In the genomic region with DNA sequence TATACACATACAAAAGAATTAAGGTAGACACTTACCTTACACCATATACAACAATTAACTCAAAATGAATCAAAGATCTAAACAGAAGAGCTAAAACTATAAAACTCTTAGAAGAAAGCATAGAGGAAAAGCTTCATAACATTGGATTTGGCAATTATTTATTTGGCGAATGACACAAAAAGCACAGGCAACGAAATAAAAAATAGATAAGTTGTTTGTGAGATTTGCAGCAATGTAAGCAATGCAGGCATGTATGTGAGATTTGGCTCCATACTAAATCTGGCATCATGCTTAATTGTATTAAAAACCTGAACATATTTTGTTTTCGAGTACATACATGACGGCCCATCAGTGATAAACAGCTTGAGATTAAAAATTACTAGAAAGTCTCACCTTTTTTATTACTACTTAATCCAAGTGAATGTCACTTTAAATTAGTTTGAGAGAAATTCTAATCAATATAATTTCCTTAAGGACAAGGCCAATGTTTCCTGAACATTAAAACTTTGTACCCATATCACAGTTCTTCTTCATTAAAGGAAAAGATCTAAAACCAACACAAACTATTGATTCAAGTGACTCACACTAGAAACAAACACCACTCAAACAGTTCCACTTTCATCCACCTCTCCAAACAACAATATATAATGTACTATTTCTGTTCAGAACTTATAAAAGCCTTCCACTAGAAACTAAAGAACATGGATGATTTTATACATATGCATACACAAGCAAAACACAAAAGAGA, we compare ENCODE assay signal across 1 cellular context.
A peak's percentile ranks its signal among the peaks of the same experiment; 100 is the strongest.
TF ChIP-seq lines count a peak whose summit lies in the region.

No MANE protein-coding gene starts in this region.

TF ChIP-seq in HepG2, 621 proteins besides CTCF, POLR2A, EP300 and RAD21 (continued from another document and continues in another):
- no peak for TF ChIP-seq ZSCAN22 (CRISPR knock-in tag; IDR thresholded peaks at IDR 0.05)
- TF ChIP-seq TBX3 (IDR thresholded peaks at IDR 0.05; ENCODE audit: borderline replicate concordance): 0 out of 2 replicates have a peak, but pooled peaks have one; percentile 19
- peak; percentile 73; the same call in 1 of the 2 replicates for TF ChIP-seq FOSL1 (CRISPR knock-in tag; IDR thresholded peaks at IDR 0.05; ENCODE audit: borderline replicate concordance)
- TF ChIP-seq, protein P1, sequence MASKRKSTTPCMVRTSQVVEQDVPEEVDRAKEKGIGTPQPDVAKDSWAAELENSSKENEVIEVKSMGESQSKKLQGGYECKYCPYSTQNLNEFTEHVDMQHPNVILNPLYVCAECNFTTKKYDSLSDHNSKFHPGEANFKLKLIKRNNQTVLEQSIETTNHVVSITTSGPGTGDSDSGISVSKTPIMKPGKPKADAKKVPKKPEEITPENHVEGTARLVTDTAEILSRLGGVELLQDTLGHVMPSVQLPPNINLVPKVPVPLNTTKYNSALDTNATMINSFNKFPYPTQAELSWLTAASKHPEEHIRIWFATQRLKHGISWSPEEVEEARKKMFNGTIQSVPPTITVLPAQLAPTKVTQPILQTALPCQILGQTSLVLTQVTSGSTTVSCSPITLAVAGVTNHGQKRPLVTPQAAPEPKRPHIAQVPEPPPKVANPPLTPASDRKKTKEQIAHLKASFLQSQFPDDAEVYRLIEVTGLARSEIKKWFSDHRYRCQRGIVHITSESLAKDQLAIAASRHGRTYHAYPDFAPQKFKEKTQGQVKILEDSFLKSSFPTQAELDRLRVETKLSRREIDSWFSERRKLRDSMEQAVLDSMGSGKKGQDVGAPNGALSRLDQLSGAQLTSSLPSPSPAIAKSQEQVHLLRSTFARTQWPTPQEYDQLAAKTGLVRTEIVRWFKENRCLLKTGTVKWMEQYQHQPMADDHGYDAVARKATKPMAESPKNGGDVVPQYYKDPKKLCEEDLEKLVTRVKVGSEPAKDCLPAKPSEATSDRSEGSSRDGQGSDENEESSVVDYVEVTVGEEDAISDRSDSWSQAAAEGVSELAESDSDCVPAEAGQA (IDR thresholded peaks at IDR 0.05; ENCODE audit: low read depth): no peak
- TF ChIP-seq, protein P1 (CRISPR knock-in tag; IDR thresholded peaks at IDR 0.05; ENCODE audit: borderline replicate concordance): no peak
- TF ChIP-seq ZNF354B (CRISPR knock-in tag; IDR thresholded peaks at IDR 0.05): no peak
- TF ChIP-seq XRCC5 (optimal IDR thresholded peaks at IDR 0.05; ENCODE audit: low read length): no peak
- no peak for TF ChIP-seq MAF1 (CRISPR knock-in tag; IDR thresholded peaks at IDR 0.05; ENCODE audit: borderline replicate concordance)
- TF ChIP-seq ARNT (IDR thresholded peaks at IDR 0.05): no peak
- TF ChIP-seq, protein P2, sequence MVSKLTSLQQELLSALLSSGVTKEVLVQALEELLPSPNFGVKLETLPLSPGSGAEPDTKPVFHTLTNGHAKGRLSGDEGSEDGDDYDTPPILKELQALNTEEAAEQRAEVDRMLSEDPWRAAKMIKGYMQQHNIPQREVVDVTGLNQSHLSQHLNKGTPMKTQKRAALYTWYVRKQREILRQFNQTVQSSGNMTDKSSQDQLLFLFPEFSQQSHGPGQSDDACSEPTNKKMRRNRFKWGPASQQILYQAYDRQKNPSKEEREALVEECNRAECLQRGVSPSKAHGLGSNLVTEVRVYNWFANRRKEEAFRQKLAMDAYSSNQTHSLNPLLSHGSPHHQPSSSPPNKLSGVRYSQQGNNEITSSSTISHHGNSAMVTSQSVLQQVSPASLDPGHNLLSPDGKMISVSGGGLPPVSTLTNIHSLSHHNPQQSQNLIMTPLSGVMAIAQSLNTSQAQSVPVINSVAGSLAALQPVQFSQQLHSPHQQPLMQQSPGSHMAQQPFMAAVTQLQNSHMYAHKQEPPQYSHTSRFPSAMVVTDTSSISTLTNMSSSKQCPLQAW (CRISPR knock-in tag; IDR thresholded peaks at IDR 0.05): no peak
- TF ChIP-seq KMT2B (CRISPR knock-in tag; IDR thresholded peaks at IDR 0.05): no peak
- TF ChIP-seq, protein P3, sequence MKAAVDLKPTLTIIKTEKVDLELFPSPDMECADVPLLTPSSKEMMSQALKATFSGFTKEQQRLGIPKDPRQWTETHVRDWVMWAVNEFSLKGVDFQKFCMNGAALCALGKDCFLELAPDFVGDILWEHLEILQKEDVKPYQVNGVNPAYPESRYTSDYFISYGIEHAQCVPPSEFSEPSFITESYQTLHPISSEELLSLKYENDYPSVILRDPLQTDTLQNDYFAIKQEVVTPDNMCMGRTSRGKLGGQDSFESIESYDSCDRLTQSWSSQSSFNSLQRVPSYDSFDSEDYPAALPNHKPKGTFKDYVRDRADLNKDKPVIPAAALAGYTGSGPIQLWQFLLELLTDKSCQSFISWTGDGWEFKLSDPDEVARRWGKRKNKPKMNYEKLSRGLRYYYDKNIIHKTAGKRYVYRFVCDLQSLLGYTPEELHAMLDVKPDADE (CRISPR knock-in tag; IDR thresholded peaks at IDR 0.05): no peak
- TF ChIP-seq U2AF2 (IDR thresholded peaks at IDR 0.05; ENCODE audit: low read depth, low read length): no peak
- TF ChIP-seq GABPB1 (CRISPR knock-in tag; IDR thresholded peaks at IDR 0.05): no peak
- TF ChIP-seq ZNF772 (CRISPR knock-in tag; IDR thresholded peaks at IDR 0.05): no peak
- no peak for TF ChIP-seq AGO2 (optimal IDR thresholded peaks at IDR 0.05; ENCODE audit: low read depth, low read length)
- TF ChIP-seq ZNF234 (CRISPR knock-in tag; conservative IDR thresholded peaks at IDR 0.05): no peak
- peak; percentile 58; the same call in 1 of the 2 replicates for TF ChIP-seq RARA (CRISPR knock-in tag; IDR thresholded peaks at IDR 0.05)
- TF ChIP-seq, protein P4, sequence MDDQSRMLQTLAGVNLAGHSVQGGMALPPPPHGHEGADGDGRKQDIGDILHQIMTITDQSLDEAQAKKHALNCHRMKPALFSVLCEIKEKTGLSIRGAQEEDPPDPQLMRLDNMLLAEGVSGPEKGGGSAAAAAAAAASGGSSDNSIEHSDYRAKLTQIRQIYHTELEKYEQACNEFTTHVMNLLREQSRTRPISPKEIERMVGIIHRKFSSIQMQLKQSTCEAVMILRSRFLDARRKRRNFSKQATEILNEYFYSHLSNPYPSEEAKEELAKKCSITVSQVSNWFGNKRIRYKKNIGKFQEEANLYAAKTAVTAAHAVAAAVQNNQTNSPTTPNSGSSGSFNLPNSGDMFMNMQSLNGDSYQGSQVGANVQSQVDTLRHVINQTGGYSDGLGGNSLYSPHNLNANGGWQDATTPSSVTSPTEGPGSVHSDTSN (CRISPR knock-in tag; IDR thresholded peaks at IDR 0.05; ENCODE audit: borderline replicate concordance): no peak
- TF ChIP-seq ZNF747 (CRISPR knock-in tag; IDR thresholded peaks at IDR 0.05; ENCODE audit: borderline replicate concordance): no peak
- no peak for TF ChIP-seq ESRRA (CRISPR knock-in tag; IDR thresholded peaks at IDR 0.05; ENCODE audit: low read depth)
- TF ChIP-seq MIXL1 (CRISPR knock-in tag; IDR thresholded peaks at IDR 0.05): peak; percentile 51; the same call in 1 of the 2 replicates
- no peak for TF ChIP-seq SRSF4 (IDR thresholded peaks at IDR 0.05; ENCODE audit: low read depth, low read length, poor library complexity, severe bottlenecking)
- TF ChIP-seq ZNF557 (CRISPR knock-in tag; IDR thresholded peaks at IDR 0.05): no peak
- TF ChIP-seq, protein P5, sequence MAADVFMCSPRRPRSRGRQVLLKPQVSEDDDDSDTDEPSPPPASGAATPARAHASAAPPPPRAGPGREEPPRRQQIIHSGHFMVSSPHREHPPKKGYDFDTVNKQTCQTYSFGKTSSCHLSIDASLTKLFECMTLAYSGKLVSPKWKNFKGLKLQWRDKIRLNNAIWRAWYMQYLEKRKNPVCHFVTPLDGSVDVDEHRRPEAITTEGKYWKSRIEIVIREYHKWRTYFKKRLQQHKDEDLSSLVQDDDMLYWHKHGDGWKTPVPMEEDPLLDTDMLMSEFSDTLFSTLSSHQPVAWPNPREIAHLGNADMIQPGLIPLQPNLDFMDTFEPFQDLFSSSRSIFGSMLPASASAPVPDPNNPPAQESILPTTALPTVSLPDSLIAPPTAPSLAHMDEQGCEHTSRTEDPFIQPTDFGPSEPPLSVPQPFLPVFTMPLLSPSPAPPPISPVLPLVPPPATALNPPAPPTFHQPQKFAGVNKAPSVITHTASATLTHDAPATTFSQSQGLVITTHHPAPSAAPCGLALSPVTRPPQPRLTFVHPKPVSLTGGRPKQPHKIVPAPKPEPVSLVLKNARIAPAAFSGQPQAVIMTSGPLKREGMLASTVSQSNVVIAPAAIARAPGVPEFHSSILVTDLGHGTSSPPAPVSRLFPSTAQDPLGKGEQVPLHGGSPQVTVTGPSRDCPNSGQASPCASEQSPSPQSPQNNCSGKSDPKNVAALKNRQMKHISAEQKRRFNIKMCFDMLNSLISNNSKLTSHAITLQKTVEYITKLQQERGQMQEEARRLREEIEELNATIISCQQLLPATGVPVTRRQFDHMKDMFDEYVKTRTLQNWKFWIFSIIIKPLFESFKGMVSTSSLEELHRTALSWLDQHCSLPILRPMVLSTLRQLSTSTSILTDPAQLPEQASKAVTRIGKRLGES (CRISPR knock-in tag; IDR thresholded peaks at IDR 0.05; ENCODE audit: borderline replicate concordance): no peak
- TF ChIP-seq SATB2 (CRISPR knock-in tag; IDR thresholded peaks at IDR 0.05): no peak
- TF ChIP-seq, protein P6, sequence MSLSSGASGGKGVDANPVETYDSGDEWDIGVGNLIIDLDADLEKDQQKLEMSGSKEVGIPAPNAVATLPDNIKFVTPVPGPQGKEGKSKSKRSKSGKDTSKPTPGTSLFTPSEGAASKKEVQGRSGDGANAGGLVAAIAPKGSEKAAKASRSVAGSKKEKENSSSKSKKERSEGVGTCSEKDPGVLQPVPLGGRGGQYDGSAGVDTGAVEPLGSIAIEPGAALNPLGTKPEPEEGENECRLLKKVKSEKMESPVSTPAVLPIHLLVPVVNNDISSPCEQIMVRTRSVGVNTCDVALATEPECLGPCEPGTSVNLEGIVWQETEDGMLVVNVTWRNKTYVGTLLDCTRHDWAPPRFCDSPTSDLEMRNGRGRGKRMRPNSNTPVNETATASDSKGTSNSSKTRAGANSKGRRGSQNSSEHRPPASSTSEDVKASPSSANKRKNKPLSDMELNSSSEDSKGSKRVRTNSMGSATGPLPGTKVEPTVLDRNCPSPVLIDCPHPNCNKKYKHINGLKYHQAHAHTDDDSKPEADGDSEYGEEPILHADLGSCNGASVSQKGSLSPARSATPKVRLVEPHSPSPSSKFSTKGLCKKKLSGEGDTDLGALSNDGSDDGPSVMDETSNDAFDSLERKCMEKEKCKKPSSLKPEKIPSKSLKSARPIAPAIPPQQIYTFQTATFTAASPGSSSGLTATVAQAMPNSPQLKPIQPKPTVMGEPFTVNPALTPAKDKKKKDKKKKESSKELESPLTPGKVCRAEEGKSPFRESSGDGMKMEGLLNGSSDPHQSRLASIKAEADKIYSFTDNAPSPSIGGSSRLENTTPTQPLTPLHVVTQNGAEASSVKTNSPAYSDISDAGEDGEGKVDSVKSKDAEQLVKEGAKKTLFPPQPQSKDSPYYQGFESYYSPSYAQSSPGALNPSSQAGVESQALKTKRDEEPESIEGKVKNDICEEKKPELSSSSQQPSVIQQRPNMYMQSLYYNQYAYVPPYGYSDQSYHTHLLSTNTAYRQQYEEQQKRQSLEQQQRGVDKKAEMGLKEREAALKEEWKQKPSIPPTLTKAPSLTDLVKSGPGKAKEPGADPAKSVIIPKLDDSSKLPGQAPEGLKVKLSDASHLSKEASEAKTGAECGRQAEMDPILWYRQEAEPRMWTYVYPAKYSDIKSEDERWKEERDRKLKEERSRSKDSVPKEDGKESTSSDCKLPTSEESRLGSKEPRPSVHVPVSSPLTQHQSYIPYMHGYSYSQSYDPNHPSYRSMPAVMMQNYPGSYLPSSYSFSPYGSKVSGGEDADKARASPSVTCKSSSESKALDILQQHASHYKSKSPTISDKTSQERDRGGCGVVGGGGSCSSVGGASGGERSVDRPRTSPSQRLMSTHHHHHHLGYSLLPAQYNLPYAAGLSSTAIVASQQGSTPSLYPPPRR (CRISPR knock-in tag; IDR thresholded peaks at IDR 0.05; ENCODE audit: borderline replicate concordance): no peak
- TF ChIP-seq ZNF468 (CRISPR knock-in tag; IDR thresholded peaks at IDR 0.05): no peak
- TF ChIP-seq KLF12 (CRISPR knock-in tag; IDR thresholded peaks at IDR 0.05; ENCODE audit: borderline replicate concordance): no peak
- TF ChIP-seq ELF3 (CRISPR knock-in tag; IDR thresholded peaks at IDR 0.05): 0 out of 2 replicates have a peak, but pooled peaks have one; percentile 54
- no peak for TF ChIP-seq NR2F2 (IDR thresholded peaks at IDR 0.05; ENCODE audit: borderline replicate concordance, low read depth)
- no peak for TF ChIP-seq ERF (CRISPR knock-in tag; IDR thresholded peaks at IDR 0.05)
- peak; percentile 60; the same call in 1 of the 2 replicates for TF ChIP-seq TCF7 (IDR thresholded peaks at IDR 0.05; ENCODE audit: low read depth)
- no peak for TF ChIP-seq THYN1 (CRISPR knock-in tag; IDR thresholded peaks at IDR 0.05; ENCODE audit: borderline replicate concordance, low read depth)
- no peak for TF ChIP-seq HCFC1 (IDR thresholded peaks at IDR 0.05; ENCODE audit: low read depth, low read length)
- TF ChIP-seq HNF4A (CRISPR knock-in tag; IDR thresholded peaks at IDR 0.05): no peak
- TF ChIP-seq SKI (IDR thresholded peaks at IDR 0.05; ENCODE audit: partially characterized antibody): no peak
- no peak for TF ChIP-seq SP4 (CRISPR knock-in tag; IDR thresholded peaks at IDR 0.05)
- peak; percentile 24; the same call in 1 of the 2 replicates for TF ChIP-seq RXRB (CRISPR knock-in tag; IDR thresholded peaks at IDR 0.05; ENCODE audit: borderline replicate concordance)
- TF ChIP-seq CREM (IDR thresholded peaks at IDR 0.05): peak; percentile 30; the same call in 1 of the 2 replicates
- no peak for TF ChIP-seq CREM (CRISPR knock-in tag; IDR thresholded peaks at IDR 0.05)
- TF ChIP-seq, protein P7, sequence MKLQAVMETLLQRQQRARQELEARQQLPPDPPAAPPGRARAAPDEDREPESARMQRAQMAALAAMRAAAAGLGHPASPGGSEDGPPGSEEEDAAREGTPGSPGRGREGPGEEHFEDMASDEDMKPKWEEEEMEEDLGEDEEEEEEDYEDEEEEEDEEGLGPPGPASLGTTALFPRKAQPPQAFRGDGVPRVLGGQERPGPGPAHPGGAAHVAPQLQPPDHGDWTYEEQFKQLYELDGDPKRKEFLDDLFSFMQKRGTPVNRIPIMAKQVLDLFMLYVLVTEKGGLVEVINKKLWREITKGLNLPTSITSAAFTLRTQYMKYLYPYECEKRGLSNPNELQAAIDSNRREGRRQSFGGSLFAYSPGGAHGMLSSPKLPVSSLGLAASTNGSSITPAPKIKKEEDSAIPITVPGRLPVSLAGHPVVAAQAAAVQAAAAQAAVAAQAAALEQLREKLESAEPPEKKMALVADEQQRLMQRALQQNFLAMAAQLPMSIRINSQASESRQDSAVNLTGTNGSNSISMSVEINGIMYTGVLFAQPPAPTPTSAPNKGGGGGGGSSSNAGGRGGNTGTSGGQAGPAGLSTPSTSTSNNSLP (IDR thresholded peaks at IDR 0.05; ENCODE audit: low read depth, low read length): no peak; the same call in 1 of the 2 replicates
